12 cellular contexts compared by ENCODE assay signal in genomic region chr3:151976211-151977050, GRCh38.
DNase-seq lines count a peak whose midpoint lies in the region; ATAC-seq, FAIRE-seq and TF ChIP-seq lines count a peak whose summit lies in the region.
"Had no signal": no experiment of that assay in that cellular context is flagged by ENCODE, and none has a peak within 500 bp of the region (broad histone marks: within the 10 kb centered on the region; RNA-seq: fewer than 3 reads in every experiment).

No MANE protein-coding gene starts in this region.

- no peak overlapping the region for H3K4me3 ChIP-seq in K562
- peak overlapping the region in 2 of 3 donors; percentile 28 to 32 for H3K4me3 ChIP-seq in right lobe of liver

- H3K27me3 ChIP-seq in K562 (ENCODE audit: control insufficient read depth in 2 of 2, insufficient read depth in 2 of 2, low read length in 2 of 2) (no peaks in the 10 kb centered on the region), right lobe of liver (no peaks in the 10 kb centered on the region)

- no peaks in the 10 kb centered on the region for H3K9me1 ChIP-seq in K562 (ENCODE audit: control insufficient read depth, insufficient read depth, low read length)

- H4K20me1 ChIP-seq in K562 (replicated peaks; ENCODE audit: control insufficient read depth, insufficient read depth, low read length): no peaks in the 10 kb centered on the region

- TF ChIP-seq RAD21 in K562 (CRISPR knock-in tag; conservative IDR thresholded peaks at IDR 0.05 in 1 of 2, IDR thresholded peaks at IDR 0.05 in 1 of 2): no peak

- no peak overlapping the region for H3K27ac ChIP-seq in K562 (ENCODE audit: extremely low read depth, low read depth, low read length)
- peak overlapping the region in 2 of 3 donors; percentile 34 to 42 for H3K27ac ChIP-seq in right lobe of liver

- 35% methylated on average over 3 of the region's 3 CpGs for WGBS in K562 (ENCODE audit: insufficient coverage, low coverage, missing lambda C conversion rate)
- WGBS in right lobe of liver (ENCODE audit: insufficient coverage, low coverage, low lambda C conversion rate, missing lambda C conversion rate): 13% methylated on average over 3 of the region's 3 CpGs

- POLR2A ChIA-PET in K562 (lab: Yijun Ruan, JAX): interaction anchor here (0.6 kb wide), 1 partner anchor 330 kb away, joined by 4 read pairs; no protein-coding TSS in a partner anchor

- intact Hi-C loops in K562 (cut with micrococcal nuclease): no loop called here
- intact Hi-C loops in right lobe of liver (cut with DNase I): no loop called here

- H3K4me1 ChIP-seq in K562 (replicated peaks in 1 of 2; ENCODE audit: control insufficient read depth in 2 of 2, insufficient read depth in 2 of 2, low read length in 2 of 2) (peaks cover 0 to 8% of the 10 kb centered on the region in 2 experiments; a peak in 3 of 5 replicates), right lobe of liver (peaks cover 0 to 11% (median 5%) of the 10 kb centered on the region in 4 donors)

- H3K9me3 ChIP-seq in K562 (replicated peaks; ENCODE audit: control insufficient read depth, insufficient read depth, low read depth, low read length) (no peaks in the 10 kb centered on the region), right lobe of liver (no peaks in the 10 kb centered on the region)

- H3K79me2 ChIP-seq in K562 (ENCODE audit: control insufficient read depth, insufficient read depth, low read length): no peaks in the 10 kb centered on the region

- no peak overlapping the region for H3K4me2 ChIP-seq in K562 (ENCODE audit: insufficient read depth, low read length)

- TF ChIP-seq CTCF in K562 (IDR thresholded peaks at IDR 0.05 in 2 of 3, conservative IDR thresholded peaks at IDR 0.05 in 1 of 3; ENCODE audit: insufficient read depth in 2 of 3, low read depth in 1 of 3, low read length in 3 of 3) (no peak), right lobe of liver (IDR thresholded peaks at IDR 0.05) (no peak)

- in situ Hi-C loops in K562 (cut with MboI): no loop called here

- H3K36me3 ChIP-seq in K562 (ENCODE audit: control insufficient read depth, insufficient read depth, low read length) (no peaks in the 10 kb centered on the region), right lobe of liver (no peaks in the 10 kb centered on the region)

- FAIRE-seq in K562 (lab: Jason Lieb, UNC): no peak
- FAIRE-seq: H1 had no signal

- no peak for TF ChIP-seq POLR2A in K562 (conservative IDR thresholded peaks at IDR 0.05)
- TF ChIP-seq POLR2A in right lobe of liver (IDR thresholded peaks at IDR 0.05): no peak

- CTCF ChIA-PET in K562 (lab: Yijun Ruan, JAX; ENCODE audit: low intra/inter-chr PET ratio): no interaction called here

- no TSS peak for BruUV-seq in K562 (replicated peaks; lab: Mats Ljungman, UMichigan)

- H3K9ac ChIP-seq in K562 (ENCODE audit: insufficient read depth in 1 of 2, low read depth in 2 of 2, low read length in 2 of 2): no peak overlapping the region

- 0 out of 3 replicates have a peak, but pooled peaks have one; percentile 20 for ATAC-seq in K562
- peak; percentile 79 to 91 (median 85) for ATAC-seq in right lobe of liver
- no peak for ATAC-seq in HG03520 (IDR thresholded peaks at IDR 0.05; ENCODE audit: unreplicated experiment)
- ATAC-seq: natural killer cell treated with Interleukin-12 subunit alpha and Interleukin-12 subunit beta and Interleukin-15 and Interleukin-18, amount 100 ng/mL, for 72 hours had no signal

- no peak for TF ChIP-seq EP300 in K562 (IDR thresholded peaks at IDR 0.05; ENCODE audit: low read length)

- no peak overlapping the region for H2AFZ ChIP-seq in K562 (ENCODE audit: low read depth, low read length)

- DNase-seq in COLO829 (ENCODE audit: low spot score) (peak; percentile 78), LHCN-M2 (ENCODE audit: low read depth) (peak; percentile 99), K562 (ENCODE audit: extremely low read depth in 1 of 4, low spot score in 3 of 4) (peak in 1 of 4 experiments; percentile 18), right lobe of liver (no peak), NCI-H446 (lab: John Stamatoyannopoulos, UW) (no peak), SHP77 treated with DMSO at 0.1 percent for 48 hours (lab: John Stamatoyannopoulos, UW) (no peak), NCI-H1092 (lab: John Stamatoyannopoulos, UW) (no peak)
- DNase-seq: activated CD4-positive, alpha-beta T cell treated with anti-CD3 and anti-CD28 coated beads, Interleukin-2, amount 10 ng/mL, durations not matched to agents 7 days and 5 days; NCI-H2081 had no signal

TF ChIP-seq in K562, 482 proteins besides CTCF, POLR2A, EP300 and RAD21 (continues in another document):
- TF ChIP-seq WHSC1 (IDR thresholded peaks at IDR 0.05; ENCODE audit: low read length): no peak
- peak in 1 of 2 experiments; percentile 44; a peak in 1 of 4 replicates for TF ChIP-seq RCOR1 (IDR thresholded peaks at IDR 0.05; ENCODE audit: borderline replicate concordance in 1 of 2, low read depth in 2 of 2, low read length in 2 of 2)
- TF ChIP-seq STAT5B (CRISPR knock-in tag; IDR thresholded peaks at IDR 0.05): no peak
- TF ChIP-seq MEIS2 (IDR thresholded peaks at IDR 0.05; ENCODE audit: partially characterized antibody): peak; percentile 15
- TF ChIP-seq MGA (IDR thresholded peaks at IDR 0.05): no peak
- TF ChIP-seq JUN (IDR thresholded peaks at IDR 0.05; ENCODE audit: borderline replicate concordance, low read depth, low read length): peak; percentile 54; the same call in 1 of the 2 replicates
- TF ChIP-seq JUN (CRISPR knock-in tag; IDR thresholded peaks at IDR 0.05; ENCODE audit: borderline replicate concordance): no peak
- no peak for TF ChIP-seq CAMTA2 (CRISPR knock-in tag; conservative IDR thresholded peaks at IDR 0.05)

Comparison
In these comparisons a context has a peak if more than half of its experiments do, and no peak if none do; other contexts are left out.
1. DNase-seq: peak in COLO829 (single experiment) and LHCN-M2 (single experiment); none in right lobe of liver (0 of 3), NCI-H446 (0 of 2), SHP77 treated with DMSO at 0.1 percent for 48 hours (single experiment) and NCI-H1092 (single experiment).